Comparison of ENCODE assay signal across 1 cellular context in the genomic region with DNA sequence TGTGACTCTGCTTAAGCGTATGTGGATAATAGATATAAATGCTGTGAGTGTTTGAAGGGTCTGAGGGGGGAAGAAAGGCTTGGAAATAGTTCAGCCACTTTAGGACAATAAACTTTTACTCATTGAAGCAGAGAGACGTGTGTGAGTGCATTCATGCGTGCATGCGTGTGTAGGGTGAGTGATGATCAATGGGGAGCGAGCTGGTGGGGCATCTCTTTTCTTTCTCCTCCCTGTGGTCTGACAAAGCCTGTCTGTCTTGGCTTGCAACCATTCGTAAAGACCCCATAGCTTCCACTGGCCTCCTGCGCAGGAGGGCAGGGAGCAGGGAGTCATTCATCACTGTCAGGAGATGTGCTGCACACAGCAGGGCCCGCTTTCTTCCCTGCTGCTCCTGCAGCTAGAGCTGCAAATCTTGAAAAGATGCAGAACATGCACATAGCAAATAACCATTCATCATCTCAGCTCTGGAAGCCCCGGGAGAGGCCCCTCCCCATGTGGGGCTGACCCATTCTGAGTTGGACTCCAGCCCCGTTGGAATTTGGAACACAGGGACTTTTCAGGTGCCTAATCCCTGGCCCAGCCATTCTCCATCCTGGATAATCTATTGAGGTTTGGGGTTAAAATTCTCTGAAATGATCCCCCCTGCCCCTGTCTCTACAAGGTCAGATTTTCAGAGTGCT.
TF ChIP-seq lines count a peak whose summit lies in the region.

No MANE protein-coding gene starts in this region.

TF ChIP-seq in GM23338, 12 proteins besides CTCF, POLR2A, EP300 and RAD21 (continued from another document):
- TF ChIP-seq, protein P1, sequence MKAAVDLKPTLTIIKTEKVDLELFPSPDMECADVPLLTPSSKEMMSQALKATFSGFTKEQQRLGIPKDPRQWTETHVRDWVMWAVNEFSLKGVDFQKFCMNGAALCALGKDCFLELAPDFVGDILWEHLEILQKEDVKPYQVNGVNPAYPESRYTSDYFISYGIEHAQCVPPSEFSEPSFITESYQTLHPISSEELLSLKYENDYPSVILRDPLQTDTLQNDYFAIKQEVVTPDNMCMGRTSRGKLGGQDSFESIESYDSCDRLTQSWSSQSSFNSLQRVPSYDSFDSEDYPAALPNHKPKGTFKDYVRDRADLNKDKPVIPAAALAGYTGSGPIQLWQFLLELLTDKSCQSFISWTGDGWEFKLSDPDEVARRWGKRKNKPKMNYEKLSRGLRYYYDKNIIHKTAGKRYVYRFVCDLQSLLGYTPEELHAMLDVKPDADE (IDR thresholded peaks at IDR 0.05), result no peak
- TF ChIP-seq STAT1 (IDR thresholded peaks at IDR 0.05; ENCODE audit: unreplicated experiment) (no peak), EZH2 (IDR thresholded peaks at IDR 0.05; ENCODE audit: low read depth, unreplicated experiment) (no peak), NANOG (IDR thresholded peaks at IDR 0.05; ENCODE audit: borderline replicate concordance) (no peak), ZNF331 (CRISPR knock-in tag; IDR thresholded peaks at IDR 0.05; ENCODE audit: low read depth) (no peak), ZNF114 (CRISPR knock-in tag; IDR thresholded peaks at IDR 0.05) (no peak), JUNB (IDR thresholded peaks at IDR 0.05; ENCODE audit: unreplicated experiment) (no peak)
- TF ChIP-seq, protein P2, sequence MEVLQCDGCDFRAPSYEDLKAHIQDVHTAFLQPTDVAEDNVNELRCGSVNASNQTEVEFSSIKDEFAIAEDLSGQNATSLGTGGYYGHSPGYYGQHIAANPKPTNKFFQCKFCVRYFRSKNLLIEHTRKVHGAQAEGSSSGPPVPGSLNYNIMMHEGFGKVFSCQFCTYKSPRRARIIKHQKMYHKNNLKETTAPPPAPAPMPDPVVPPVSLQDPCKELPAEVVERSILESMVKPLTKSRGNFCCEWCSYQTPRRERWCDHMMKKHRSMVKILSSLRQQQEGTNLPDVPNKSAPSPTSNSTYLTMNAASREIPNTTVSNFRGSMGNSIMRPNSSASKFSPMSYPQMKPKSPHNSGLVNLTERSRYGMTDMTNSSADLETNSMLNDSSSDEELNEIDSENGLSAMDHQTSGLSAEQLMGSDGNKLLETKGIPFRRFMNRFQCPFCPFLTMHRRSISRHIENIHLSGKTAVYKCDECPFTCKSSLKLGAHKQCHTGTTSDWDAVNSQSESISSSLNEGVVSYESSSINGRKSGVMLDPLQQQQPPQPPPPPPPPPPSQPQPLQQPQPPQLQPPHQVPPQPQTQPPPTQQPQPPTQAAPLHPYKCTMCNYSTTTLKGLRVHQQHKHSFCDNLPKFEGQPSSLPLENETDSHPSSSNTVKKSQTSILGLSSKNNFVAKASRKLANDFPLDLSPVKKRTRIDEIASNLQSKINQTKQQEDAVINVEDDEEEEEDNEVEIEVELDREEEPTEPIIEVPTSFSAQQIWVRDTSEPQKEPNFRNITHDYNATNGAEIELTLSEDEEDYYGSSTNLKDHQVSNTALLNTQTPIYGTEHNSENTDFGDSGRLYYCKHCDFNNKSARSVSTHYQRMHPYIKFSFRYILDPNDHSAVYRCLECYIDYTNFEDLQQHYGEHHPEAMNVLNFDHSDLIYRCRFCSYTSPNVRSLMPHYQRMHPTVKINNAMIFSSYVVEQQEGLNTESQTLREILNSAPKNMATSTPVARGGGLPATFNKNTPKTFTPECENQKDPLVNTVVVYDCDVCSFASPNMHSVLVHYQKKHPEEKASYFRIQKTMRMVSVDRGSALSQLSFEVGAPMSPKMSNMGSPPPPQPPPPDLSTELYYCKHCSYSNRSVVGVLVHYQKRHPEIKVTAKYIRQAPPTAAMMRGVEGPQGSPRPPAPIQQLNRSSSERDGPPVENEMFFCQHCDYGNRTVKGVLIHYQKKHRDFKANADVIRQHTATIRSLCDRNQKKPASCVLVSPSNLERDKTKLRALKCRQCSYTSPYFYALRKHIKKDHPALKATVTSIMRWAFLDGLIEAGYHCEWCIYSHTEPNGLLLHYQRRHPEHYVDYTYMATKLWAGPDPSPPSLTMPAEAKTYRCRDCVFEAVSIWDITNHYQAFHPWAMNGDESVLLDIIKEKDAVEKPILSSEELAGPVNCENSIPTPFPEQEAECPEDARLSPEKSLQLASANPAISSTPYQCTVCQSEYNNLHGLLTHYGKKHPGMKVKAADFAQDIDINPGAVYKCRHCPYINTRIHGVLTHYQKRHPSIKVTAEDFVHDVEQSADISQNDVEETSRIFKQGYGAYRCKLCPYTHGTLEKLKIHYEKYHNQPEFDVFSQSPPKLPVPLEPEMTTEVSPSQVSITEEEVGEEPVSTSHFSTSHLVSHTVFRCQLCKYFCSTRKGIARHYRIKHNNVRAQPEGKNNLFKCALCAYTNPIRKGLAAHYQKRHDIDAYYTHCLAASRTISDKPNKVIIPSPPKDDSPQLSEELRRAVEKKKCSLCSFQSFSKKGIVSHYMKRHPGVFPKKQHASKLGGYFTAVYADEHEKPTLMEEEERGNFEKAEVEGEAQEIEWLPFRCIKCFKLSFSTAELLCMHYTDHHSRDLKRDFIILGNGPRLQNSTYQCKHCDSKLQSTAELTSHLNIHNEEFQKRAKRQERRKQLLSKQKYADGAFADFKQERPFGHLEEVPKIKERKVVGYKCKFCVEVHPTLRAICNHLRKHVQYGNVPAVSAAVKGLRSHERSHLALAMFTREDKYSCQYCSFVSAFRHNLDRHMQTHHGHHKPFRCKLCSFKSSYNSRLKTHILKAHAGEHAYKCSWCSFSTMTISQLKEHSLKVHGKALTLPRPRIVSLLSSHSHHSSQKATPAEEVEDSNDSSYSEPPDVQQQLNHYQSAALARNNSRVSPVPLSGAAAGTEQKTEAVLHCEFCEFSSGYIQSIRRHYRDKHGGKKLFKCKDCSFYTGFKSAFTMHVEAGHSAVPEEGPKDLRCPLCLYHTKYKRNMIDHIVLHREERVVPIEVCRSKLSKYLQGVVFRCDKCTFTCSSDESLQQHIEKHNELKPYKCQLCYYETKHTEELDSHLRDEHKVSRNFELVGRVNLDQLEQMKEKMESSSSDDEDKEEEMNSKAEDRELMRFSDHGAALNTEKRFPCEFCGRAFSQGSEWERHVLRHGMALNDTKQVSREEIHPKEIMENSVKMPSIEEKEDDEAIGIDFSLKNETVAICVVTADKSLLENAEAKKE (CRISPR knock-in tag; IDR thresholded peaks at IDR 0.05), result no peak
